Comparison of ENCODE assay signal across 19 cellular contexts in the genomic region with DNA sequence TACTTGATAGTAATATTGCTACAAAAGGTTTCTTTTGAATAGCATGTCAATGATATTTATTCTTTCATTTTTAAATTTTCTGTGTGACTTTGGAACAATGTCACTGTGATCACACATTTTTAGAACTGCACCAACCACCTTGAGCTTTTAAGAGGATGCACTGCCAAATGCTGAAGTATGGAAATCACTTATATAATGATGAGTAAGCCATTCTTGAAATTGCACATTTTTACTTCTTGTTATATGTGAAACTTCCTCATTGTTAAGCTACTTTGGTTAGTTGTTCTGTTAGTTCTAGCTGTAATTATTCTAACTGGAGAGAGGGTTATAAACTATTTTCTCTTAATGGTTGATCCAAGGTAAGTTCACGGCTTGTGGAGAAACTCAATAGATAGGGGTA.
DNase-seq lines count a peak whose midpoint lies in the region; ATAC-seq, FAIRE-seq and TF ChIP-seq lines count a peak whose summit lies in the region.
"Had no signal": no experiment of that assay in that cellular context is flagged by ENCODE, and none has a peak within 500 bp of the region (broad histone marks: within the 10 kb centered on the region; RNA-seq: fewer than 3 reads in every experiment).

No MANE protein-coding gene starts in this region.

- no peaks in the 10 kb centered on the region for H3K79me2 ChIP-seq in OCI-LY3 (ENCODE audit: low read length)
- no peaks in the 10 kb centered on the region for H3K79me2 ChIP-seq in K562 (ENCODE audit: control insufficient read depth, insufficient read depth, low read length)

- H2AK5ac ChIP-seq in IMR-90 (ENCODE audit: low read depth, low read length): no peak overlapping the region

- no peak overlapping the region for H3K23ac ChIP-seq in IMR-90 (ENCODE audit: low read depth, low read length)

- no peaks in the 10 kb centered on the region for H3K79me1 ChIP-seq in IMR-90 (ENCODE audit: low read depth in 1 of 2, low read length in 2 of 2)

- H3K9me3 ChIP-seq in IMR-90 (ENCODE audit: control insufficient read depth, insufficient read depth, low read length) (no peaks in the 10 kb centered on the region), OCI-LY3 (ENCODE audit: insufficient read depth, low read length) (peaks cover 5% of the 10 kb centered on the region), K562 (replicated peaks; ENCODE audit: control insufficient read depth, insufficient read depth, low read depth, low read length) (0 out of 2 replicates have a peak, but pooled peaks cover 1% of the 10 kb centered on the region)

- POLR2A ChIA-PET in IMR-90 (lab: Charles Lee; ENCODE audit: unreplicated experiment) (no interaction called here), K562 (lab: Yijun Ruan, JAX) (no interaction called here)

- CTCF ChIA-PET in IMR-90 (lab: Yijun Ruan, JAX) (interaction anchor here (1.1 kb wide), 1 partner anchor 11 kb away, joined by 3 read pairs; no protein-coding TSS in a partner anchor), K562 (lab: Yijun Ruan, JAX; ENCODE audit: low intra/inter-chr PET ratio) (no interaction called here)

- H3K18ac ChIP-seq in IMR-90 (ENCODE audit: low read depth, low read length): no peak overlapping the region

- BruUV-seq in IMR-90 (replicated peaks; lab: Mats Ljungman, UMichigan): no TSS peak
- no TSS peak for BruUV-seq in K562 (replicated peaks; lab: Mats Ljungman, UMichigan)

- H3K36me3 ChIP-seq in IMR-90 (ENCODE audit: control insufficient read depth, insufficient read depth, low read length) (no peaks in the 10 kb centered on the region), OCI-LY3 (replicated peaks; ENCODE audit: low read depth, low read length) (peaks cover 4% of the 10 kb centered on the region), K562 (ENCODE audit: control insufficient read depth, insufficient read depth, low read length) (no peaks in the 10 kb centered on the region)

- no CpG with 5 or more reads among the region's 1 CpG for WGBS in IMR-90 (ENCODE audit: extremely low coverage in 2 of 2, insufficient read length in 1 of 2), 2 experiments
- WGBS in K562 (ENCODE audit: insufficient coverage, low coverage, missing lambda C conversion rate): 0% methylated on average over 1 of the region's 1 CpG

- H3K9ac ChIP-seq in IMR-90 (ENCODE audit: low read depth, low read length) (no peak overlapping the region), OCI-LY3 (ENCODE audit: low read length) (no peak overlapping the region), K562 (ENCODE audit: insufficient read depth in 1 of 2, low read depth in 2 of 2, low read length in 2 of 2) (no peak overlapping the region)

- in situ Hi-C loops in IMR-90 (cut with MboI; ENCODE audit: low sequenced_read_pairs): no loop called here
- in situ Hi-C loops in K562 (cut with MboI): no loop called here

- no peak for TF ChIP-seq POLR2A in IMR-90 (IDR thresholded peaks at IDR 0.05; ENCODE audit: low read depth, low read length)
- TF ChIP-seq POLR2A in NB4 (IDR thresholded peaks at IDR 0.05; ENCODE audit: extremely low read depth, insufficient read length): no peak
- no peak for TF ChIP-seq POLR2A in K562 (conservative IDR thresholded peaks at IDR 0.05)

- H4K20me1 ChIP-seq in IMR-90 (ENCODE audit: insufficient read depth, low read length) (no peaks in the 10 kb centered on the region), OCI-LY3 (ENCODE audit: insufficient read depth, low read length) (no peaks in the 10 kb centered on the region), K562 (replicated peaks; ENCODE audit: control insufficient read depth, insufficient read depth, low read length) (no peaks in the 10 kb centered on the region)

- H2AFZ ChIP-seq in IMR-90 (replicated peaks; ENCODE audit: low read length, poor library complexity) (no peak overlapping the region), OCI-LY3 (ENCODE audit: low read depth, low read length) (no peak overlapping the region), K562 (ENCODE audit: low read depth, low read length) (no peak overlapping the region)
- H2AFZ ChIP-seq: GM23338 had no signal

- H3K14ac ChIP-seq in IMR-90 (replicated peaks; ENCODE audit: low read depth, low read length): no peak overlapping the region

- H2BK5ac ChIP-seq in IMR-90 (ENCODE audit: low read depth, low read length, poor library complexity, severe bottlenecking): no peak overlapping the region

- H4K5ac ChIP-seq in IMR-90 (ENCODE audit: low read depth, low read length): no peak overlapping the region

- no peak overlapping the region for H4K8ac ChIP-seq in IMR-90 (ENCODE audit: low read depth in 2 of 2, low read length in 2 of 2)

- H3K4me1 ChIP-seq in IMR-90 (ENCODE audit: control insufficient read depth, insufficient read depth, low read length) (no peaks in the 10 kb centered on the region), OCI-LY3 (ENCODE audit: low read length) (peaks cover 12% of the 10 kb centered on the region), K562 (replicated peaks in 1 of 2; ENCODE audit: control insufficient read depth in 2 of 2, insufficient read depth in 2 of 2, low read length in 2 of 2) (no peaks in the 10 kb centered on the region)

- H2BK15ac ChIP-seq in IMR-90 (ENCODE audit: low read depth, low read length): no peak overlapping the region

- intact Hi-C loops in IMR-90 (cut with micrococcal nuclease) (no loop called here), K562 (cut with micrococcal nuclease) (no loop called here)

- H3K4me3 ChIP-seq in IMR-90 (ENCODE audit: insufficient read depth, low read depth, low read length): no peak overlapping the region
- H3K4me3 ChIP-seq in NB4 (ENCODE audit: low read depth, low read length): no peak overlapping the region
- no peak overlapping the region for H3K4me3 ChIP-seq in OCI-LY3 (ENCODE audit: low read length)
- no peak overlapping the region for H3K4me3 ChIP-seq in K562
- H3K4me3 ChIP-seq: GM23338 had no signal

- TF ChIP-seq RAD21 in IMR-90 (IDR thresholded peaks at IDR 0.05; ENCODE audit: low read length): no peak
- no peak for TF ChIP-seq RAD21 in K562 (CRISPR knock-in tag; conservative IDR thresholded peaks at IDR 0.05 in 1 of 2, IDR thresholded peaks at IDR 0.05 in 1 of 2)

- TF ChIP-seq CTCF in IMR-90 (conservative IDR thresholded peaks at IDR 0.05; ENCODE audit: low read depth, low read length): no peak
- no peak for TF ChIP-seq CTCF in NB4 (IDR thresholded peaks at IDR 0.05; ENCODE audit: low read depth, low read length)
- no peak for TF ChIP-seq CTCF in OCI-LY3 (IDR thresholded peaks at IDR 0.05; ENCODE audit: low read depth, low read length)
- no peak for TF ChIP-seq CTCF in K562 (IDR thresholded peaks at IDR 0.05 in 2 of 3, conservative IDR thresholded peaks at IDR 0.05 in 1 of 3; ENCODE audit: insufficient read depth in 2 of 3, low read depth in 1 of 3, low read length in 3 of 3)

- H2BK20ac ChIP-seq in IMR-90 (ENCODE audit: low read depth, low read length): no peak overlapping the region

- no peak for ATAC-seq in IMR-90 (ENCODE audit: low read depth)
- ATAC-seq in K562: no peak
- ATAC-seq in HG03442 (IDR thresholded peaks at IDR 0.05; ENCODE audit: unreplicated experiment): no peak
- ATAC-seq: GM23338, HCT116 had no signal

- H3K4ac ChIP-seq in IMR-90 (ENCODE audit: low read depth, low read length): no peak overlapping the region

- no peaks in the 10 kb centered on the region for H3K27me3 ChIP-seq in IMR-90 (ENCODE audit: control insufficient read depth, insufficient read depth, low read length)
- H3K27me3 ChIP-seq in OCI-LY3 (ENCODE audit: low read depth, low read length): no peaks in the 10 kb centered on the region
- no peaks in the 10 kb centered on the region for H3K27me3 ChIP-seq in K562 (ENCODE audit: control insufficient read depth in 2 of 2, insufficient read depth in 2 of 2, low read length in 2 of 2)

- no peak overlapping the region for H3K27ac ChIP-seq in IMR-90 (ENCODE audit: insufficient read depth, low read length)
- H3K27ac ChIP-seq in OCI-LY3 (ENCODE audit: low read length): peak overlapping the region; percentile 57
- H3K27ac ChIP-seq in K562 (ENCODE audit: extremely low read depth, low read depth, low read length): no peak overlapping the region

- H2BK120ac ChIP-seq in IMR-90 (ENCODE audit: low read depth, low read length): no peak overlapping the region

- no peak for FAIRE-seq in K562 (lab: Jason Lieb, UNC)
- FAIRE-seq: G401.6, GM12892, GM19239 had no signal

- dilution Hi-C loops in IMR-90 (cut with HindIII; ENCODE audit: low sequenced_read_pairs, unreplicated experiment): no loop called here

- H3K56ac ChIP-seq in IMR-90 (ENCODE audit: extremely low read depth, insufficient read depth, low read length): no peak overlapping the region

- TF ChIP-seq EP300 in K562 (IDR thresholded peaks at IDR 0.05; ENCODE audit: low read length): no peak

- no peak overlapping the region for H2AK9ac ChIP-seq in IMR-90 (replicated peaks; ENCODE audit: low read depth, low read length, poor library complexity)

- no peak overlapping the region for H3K4me2 ChIP-seq in IMR-90 (ENCODE audit: low read depth, low read length)
- peak overlapping the region; percentile 25 for H3K4me2 ChIP-seq in OCI-LY3 (ENCODE audit: low read length)
- H3K4me2 ChIP-seq in K562 (ENCODE audit: insufficient read depth, low read length): no peak overlapping the region
- H3K4me2 ChIP-seq: GM23338 had no signal

- H3K9me1 ChIP-seq in IMR-90 (ENCODE audit: insufficient read depth, low read length) (no peaks in the 10 kb centered on the region), K562 (ENCODE audit: control insufficient read depth, insufficient read depth, low read length) (no peaks in the 10 kb centered on the region)

- DNase-seq in IMR-90 (no peak), NB4 (ENCODE audit: low read depth) (peak; percentile 1), K562 (ENCODE audit: extremely low read depth in 1 of 4, low spot score in 3 of 4) (no peak), NCI-H1694 treated with DMSO at 0.1 percent for 48 hours (lab: John Stamatoyannopoulos, UW) (no peak), SK-N-DZ (ENCODE audit: low spot score) (no peak)
- DNase-seq: AML-193; C1 segment of cervical spinal cord; CD4-positive, alpha-beta memory T cell; COR-L47; DMS153; DND-41; H9 had no signal

- no peak overlapping the region for H4K91ac ChIP-seq in IMR-90 (ENCODE audit: insufficient read depth, low read depth, low read length)

TF ChIP-seq in K562, 482 proteins besides CTCF, POLR2A, EP300 and RAD21 (continues in another document):
- TF ChIP-seq ZNF311 (CRISPR knock-in tag; IDR thresholded peaks at IDR 0.05) (no peak), ZNF316 (IDR thresholded peaks at IDR 0.05) (0 out of 2 replicates have a peak, but pooled peaks have one; percentile 21), STAG1 (CRISPR knock-in tag; IDR thresholded peaks at IDR 0.05; ENCODE audit: borderline replicate concordance) (no peak)
- TF ChIP-seq, protein P1, sequence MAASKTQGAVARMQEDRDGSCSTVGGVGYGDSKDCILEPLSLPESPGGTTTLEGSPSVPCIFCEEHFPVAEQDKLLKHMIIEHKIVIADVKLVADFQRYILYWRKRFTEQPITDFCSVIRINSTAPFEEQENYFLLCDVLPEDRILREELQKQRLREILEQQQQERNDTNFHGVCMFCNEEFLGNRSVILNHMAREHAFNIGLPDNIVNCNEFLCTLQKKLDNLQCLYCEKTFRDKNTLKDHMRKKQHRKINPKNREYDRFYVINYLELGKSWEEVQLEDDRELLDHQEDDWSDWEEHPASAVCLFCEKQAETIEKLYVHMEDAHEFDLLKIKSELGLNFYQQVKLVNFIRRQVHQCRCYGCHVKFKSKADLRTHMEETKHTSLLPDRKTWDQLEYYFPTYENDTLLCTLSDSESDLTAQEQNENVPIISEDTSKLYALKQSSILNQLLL (CRISPR knock-in tag; IDR thresholded peaks at IDR 0.05; ENCODE audit: borderline replicate concordance): no peak
